8 cellular contexts compared by ENCODE assay signal in genomic region chr2:127086800-127087737, GRCh38. TPM values are rescaled to one million over a fixed set of nuclear protein-coding genes. Genes with fewer than 3 reads are reported as not detected.
A peak's percentile ranks its signal among the peaks of the same experiment; 100 is the strongest.
DNase-seq lines count a peak whose midpoint lies in the region; ATAC-seq and TF ChIP-seq lines count a peak whose summit lies in the region.

No MANE protein-coding gene starts in this region.

- ATAC-seq in GM19328 (IDR thresholded peaks at IDR 0.05; ENCODE audit: unreplicated experiment) (peak; percentile 39), HG03280 (IDR thresholded peaks at IDR 0.05; ENCODE audit: unreplicated experiment) (peak; percentile 74), WTC11 (peak; percentile 80), left ventricle myocardium superior (peak; percentile 74)

- H3K36me3 Mint-ChIP-seq in WTC11 = no peaks in the 10 kb centered on the region

- no peaks in the 10 kb centered on the region for H3K27me3 Mint-ChIP-seq in WTC11 (ENCODE audit: low read depth)

- TF ChIP-seq CTCF in WTC11 (IDR thresholded peaks at IDR 0.05) = no peak
- no peak for TF ChIP-seq CTCF in A673 (conservative IDR thresholded peaks at IDR 0.05; ENCODE audit: low read depth, low read length)

- H3K4me3 Mint-ChIP-seq in WTC11 = peak overlapping the region; percentile 36

- H3K4me1 Mint-ChIP-seq in WTC11 = peaks cover 47% of the 10 kb centered on the region

- H3K36me3 ChIP-seq in skeletal muscle satellite cell (ENCODE audit: insufficient read depth, low read length) (peaks cover 8% of the 10 kb centered on the region), A673 (ENCODE audit: insufficient read depth, low read length, poor library complexity, severe bottlenecking) (no peaks in the 10 kb centered on the region)

- no peaks in the 10 kb centered on the region for H3K27me3 ChIP-seq in skeletal muscle satellite cell (ENCODE audit: control insufficient read depth, insufficient read depth, low read length)
- no peaks in the 10 kb centered on the region for H3K27me3 ChIP-seq in A673 (replicated peaks; ENCODE audit: insufficient read depth, low read depth, low read length, poor library complexity)

- H3K9me3 ChIP-seq in skeletal muscle satellite cell (replicated peaks; ENCODE audit: low read length) (no peaks in the 10 kb centered on the region), A673 (ENCODE audit: low read depth, low read length, poor library complexity, severe bottlenecking) (no peaks in the 10 kb centered on the region)

- intact Hi-C loops in left ventricle myocardium superior (cut with micrococcal nuclease) = no loop called here
- intact Hi-C loops in A673 (cut with micrococcal nuclease; ENCODE audit: unreplicated experiment) = no loop called here

- CTCF ChIA-PET in WTC11 (lab: Charles Lee) = interaction anchor here (1.0 to 3.2 kb wide), 6 partner anchors 19 to 504 kb away, joined by 3 to 25 read pairs (median 6); partner anchors contain the start of gene BIN1
- CTCF ChIA-PET in A673 (lab: Charles Lee) = no interaction called here

- H3K4me2 ChIP-seq in skeletal muscle satellite cell (ENCODE audit: low read length) = peak overlapping the region; percentile 66

- H3K9ac ChIP-seq in skeletal muscle satellite cell (ENCODE audit: low read depth, low read length) = peak overlapping the region; percentile 61

- no peak overlapping the region for H3K27ac ChIP-seq in A673 (ENCODE audit: low read depth, low read length, poor library complexity, severe bottlenecking)

- H3K9me3 Mint-ChIP-seq in WTC11 = no peaks in the 10 kb centered on the region

- H3K4me1 ChIP-seq in skeletal muscle satellite cell (ENCODE audit: control insufficient read depth, insufficient read depth, low read length) (peaks cover 78% of the 10 kb centered on the region), A673 (ENCODE audit: insufficient read depth, low read length, poor library complexity, severe bottlenecking) (no peaks in the 10 kb centered on the region)

- H3K27ac Mint-ChIP-seq in WTC11 = peak overlapping the region; percentile 84

- peak; percentile 75 for DNase-seq in A172 (ENCODE audit: low spot score)
- DNase-seq in WTC11 (ENCODE audit: low spot score) = peak; percentile 69
- peak; percentile 86 for DNase-seq in left ventricle myocardium superior
- no peak for DNase-seq in A673 (ENCODE audit: low spot score)
- DNase-seq in stimulated activated CD4-positive, alpha-beta T cell treated with anti-CD3 and anti-CD28 coated beads, Interleukin-2, amount 100 ng/mL, for 24 hours = no peak

- POLR2A ChIA-PET in WTC11 (lab: Charles Lee) = interaction anchor here (0.5 to 3.2 kb wide), 3 partner anchors 11 to 73 kb away, joined by 3 to 9 read pairs (median 3); partner anchors contain the start of gene BIN1
- POLR2A ChIA-PET in A673 (lab: Charles Lee; ENCODE audit: low non-redundant PET) = no interaction called here

- H3K4me3 ChIP-seq in skeletal muscle satellite cell (ENCODE audit: low read length) (peak overlapping the region; percentile 41), A673 (ENCODE audit: low read depth, low read length, poor library complexity, severe bottlenecking) (no peak overlapping the region)

- BruUV-seq in A673 (replicated peaks; lab: Mats Ljungman, UMichigan) = no TSS peak

TF ChIP-seq in WTC11, 78 proteins besides CTCF, POLR2A, EP300 and RAD21 (continues in another document):
- no peak for TF ChIP-seq RELA (CRISPR knock-in tag; IDR thresholded peaks at IDR 0.05; ENCODE audit: borderline replicate concordance)
- TF ChIP-seq, protein P1, sequence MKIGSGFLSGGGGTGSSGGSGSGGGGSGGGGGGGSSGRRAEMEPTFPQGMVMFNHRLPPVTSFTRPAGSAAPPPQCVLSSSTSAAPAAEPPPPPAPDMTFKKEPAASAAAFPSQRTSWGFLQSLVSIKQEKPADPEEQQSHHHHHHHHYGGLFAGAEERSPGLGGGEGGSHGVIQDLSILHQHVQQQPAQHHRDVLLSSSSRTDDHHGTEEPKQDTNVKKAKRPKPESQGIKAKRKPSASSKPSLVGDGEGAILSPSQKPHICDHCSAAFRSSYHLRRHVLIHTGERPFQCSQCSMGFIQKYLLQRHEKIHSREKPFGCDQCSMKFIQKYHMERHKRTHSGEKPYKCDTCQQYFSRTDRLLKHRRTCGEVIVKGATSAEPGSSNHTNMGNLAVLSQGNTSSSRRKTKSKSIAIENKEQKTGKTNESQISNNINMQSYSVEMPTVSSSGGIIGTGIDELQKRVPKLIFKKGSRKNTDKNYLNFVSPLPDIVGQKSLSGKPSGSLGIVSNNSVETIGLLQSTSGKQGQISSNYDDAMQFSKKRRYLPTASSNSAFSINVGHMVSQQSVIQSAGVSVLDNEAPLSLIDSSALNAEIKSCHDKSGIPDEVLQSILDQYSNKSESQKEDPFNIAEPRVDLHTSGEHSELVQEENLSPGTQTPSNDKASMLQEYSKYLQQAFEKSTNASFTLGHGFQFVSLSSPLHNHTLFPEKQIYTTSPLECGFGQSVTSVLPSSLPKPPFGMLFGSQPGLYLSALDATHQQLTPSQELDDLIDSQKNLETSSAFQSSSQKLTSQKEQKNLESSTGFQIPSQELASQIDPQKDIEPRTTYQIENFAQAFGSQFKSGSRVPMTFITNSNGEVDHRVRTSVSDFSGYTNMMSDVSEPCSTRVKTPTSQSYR (CRISPR knock-in tag; IDR thresholded peaks at IDR 0.05) = no peak
- TF ChIP-seq, protein P2, sequence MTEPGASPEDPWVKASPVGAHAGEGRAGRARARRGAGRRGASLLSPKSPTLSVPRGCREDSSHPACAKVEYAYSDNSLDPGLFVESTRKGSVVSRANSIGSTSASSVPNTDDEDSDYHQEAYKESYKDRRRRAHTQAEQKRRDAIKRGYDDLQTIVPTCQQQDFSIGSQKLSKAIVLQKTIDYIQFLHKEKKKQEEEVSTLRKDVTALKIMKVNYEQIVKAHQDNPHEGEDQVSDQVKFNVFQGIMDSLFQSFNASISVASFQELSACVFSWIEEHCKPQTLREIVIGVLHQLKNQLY (CRISPR knock-in tag; IDR thresholded peaks at IDR 0.05) = no peak
- 0 out of 2 replicates have a peak, but pooled peaks have one; percentile 48 for TF ChIP-seq ZNF138 (CRISPR knock-in tag; conservative IDR thresholded peaks at IDR 0.05)
- TF ChIP-seq NR2C2 (CRISPR knock-in tag; IDR thresholded peaks at IDR 0.05) = no peak
- no peak for TF ChIP-seq ZNF396 (CRISPR knock-in tag; IDR thresholded peaks at IDR 0.05; ENCODE audit: borderline replicate concordance)
- no peak for TF ChIP-seq CDX4 (CRISPR knock-in tag; IDR thresholded peaks at IDR 0.05; ENCODE audit: borderline replicate concordance)
- no peak for TF ChIP-seq ZNF671 (CRISPR knock-in tag; IDR thresholded peaks at IDR 0.05)
- TF ChIP-seq MAX (CRISPR knock-in tag; IDR thresholded peaks at IDR 0.05) = peak; percentile 38; the same call in 1 of the 2 replicates
- no peak for TF ChIP-seq NR1H2 (CRISPR knock-in tag; IDR thresholded peaks at IDR 0.05)
- no peak for TF ChIP-seq ATF6 (CRISPR knock-in tag; IDR thresholded peaks at IDR 0.05)
- TF ChIP-seq FOXJ3 (CRISPR knock-in tag; IDR thresholded peaks at IDR 0.05; ENCODE audit: borderline replicate concordance) = no peak
- TF ChIP-seq, protein P3, sequence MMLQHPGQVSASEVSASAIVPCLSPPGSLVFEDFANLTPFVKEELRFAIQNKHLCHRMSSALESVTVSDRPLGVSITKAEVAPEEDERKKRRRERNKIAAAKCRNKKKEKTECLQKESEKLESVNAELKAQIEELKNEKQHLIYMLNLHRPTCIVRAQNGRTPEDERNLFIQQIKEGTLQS (CRISPR knock-in tag; conservative IDR thresholded peaks at IDR 0.05) = no peak
- no peak for TF ChIP-seq GRHL2 (CRISPR knock-in tag; IDR thresholded peaks at IDR 0.05; ENCODE audit: insufficient replicate concordance, severe bottlenecking)
- TF ChIP-seq, protein P4, sequence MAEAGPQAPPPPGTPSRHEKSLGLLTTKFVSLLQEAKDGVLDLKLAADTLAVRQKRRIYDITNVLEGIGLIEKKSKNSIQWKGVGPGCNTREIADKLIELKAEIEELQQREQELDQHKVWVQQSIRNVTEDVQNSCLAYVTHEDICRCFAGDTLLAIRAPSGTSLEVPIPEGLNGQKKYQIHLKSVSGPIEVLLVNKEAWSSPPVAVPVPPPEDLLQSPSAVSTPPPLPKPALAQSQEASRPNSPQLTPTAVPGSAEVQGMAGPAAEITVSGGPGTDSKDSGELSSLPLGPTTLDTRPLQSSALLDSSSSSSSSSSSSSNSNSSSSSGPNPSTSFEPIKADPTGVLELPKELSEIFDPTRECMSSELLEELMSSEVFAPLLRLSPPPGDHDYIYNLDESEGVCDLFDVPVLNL (CRISPR knock-in tag; IDR thresholded peaks at IDR 0.05; ENCODE audit: borderline replicate concordance, low read depth) = no peak
- no peak for TF ChIP-seq RORB (CRISPR knock-in tag; IDR thresholded peaks at IDR 0.05)

RNA-seq across cellular contexts. Expression of gene BIN1, which starts 19.9 kb away (rescaled TPM):
- 114 and 117 TPM in 2 replicates for total RNA-seq in A172 (2014; rRNA removed; shearing (Covaris generic))
- total RNA-seq in WTC11 (2021) (38.9 to 42.5 TPM (median 41.6 TPM) in 3 replicates), left ventricle myocardium superior (15.0 TPM), A673 (2021) (34.1 and 36.2 TPM in 2 replicates)
- 103 and 112 TPM in 2 replicates for total RNA-seq in skeletal muscle satellite cell (2012; rRNA removed)

Comparison
In these comparisons a context has a peak if more than half of its experiments do, and no peak if none do; other contexts are left out.
1. DNase-seq: peak in A172 (single experiment), WTC11 (single experiment) and left ventricle myocardium superior (single experiment); none in A673 (single experiment) and stimulated activated CD4-positive, alpha-beta T cell treated with anti-CD3 and anti-CD28 coated beads, Interleukin-2, amount 100 ng/mL, for 24 hours (0 of 2).
2. Peak in every context shown above with its lines, with median percentiles within 50 percentile points of each other: ATAC-seq.